11 cellular contexts compared by ENCODE assay signal in genomic region chr6:37630281-37630799, GRCh38.
A peak's percentile ranks its signal among the peaks of the same experiment; 100 is the strongest.
DNase-seq lines count a peak whose midpoint lies in the region; ATAC-seq, FAIRE-seq and TF ChIP-seq lines count a peak whose summit lies in the region.
"Had no signal": no experiment of that assay in that cellular context is flagged by ENCODE, and none has a peak within 500 bp of the region (broad histone marks: within the 10 kb centered on the region; RNA-seq: fewer than 3 reads in every experiment).

No MANE protein-coding gene starts in this region.

- peaks cover 3 to 10% of the 10 kb centered on the region in 2 experiments; a peak in 4 of 5 replicates for H3K4me1 ChIP-seq in K562 (replicated peaks in 1 of 2; ENCODE audit: control insufficient read depth in 2 of 2, insufficient read depth in 2 of 2, low read length in 2 of 2)
- H3K4me1 ChIP-seq: right lobe of liver had no signal

- H4K20me1 ChIP-seq in K562 (replicated peaks; ENCODE audit: control insufficient read depth, insufficient read depth, low read length) = peaks cover 4% of the 10 kb centered on the region; the same call in 1 of the 2 replicates

- peaks cover 6 to 64% of the 10 kb centered on the region in 2 experiments; a peak in 4 of 5 replicates for H3K27me3 ChIP-seq in K562 (ENCODE audit: control insufficient read depth in 2 of 2, insufficient read depth in 2 of 2, low read length in 2 of 2)
- H3K27me3 ChIP-seq: right lobe of liver, upper lobe of left lung had no signal

- no peak overlapping the region for H3K4me3 ChIP-seq in K562
- H3K4me3 ChIP-seq: right lobe of liver, upper lobe of left lung had no signal

- H3K27me3 Mint-ChIP-seq in CD14-positive monocyte (ENCODE audit: low read depth in 3 of 3) (peaks cover 16 to 26% (median 16%) of the 10 kb centered on the region in 3 donors), immature natural killer cell (ENCODE audit: low read depth in 3 of 3) (peaks cover 5 to 8% (median 6%) of the 10 kb centered on the region in 3 donors)

- BruUV-seq in K562 (replicated peaks; lab: Mats Ljungman, UMichigan) = no TSS peak

- H2AFZ ChIP-seq in K562 (ENCODE audit: low read depth, low read length) = no peak overlapping the region

- TF ChIP-seq CTCF in CD14-positive monocyte (IDR thresholded peaks at IDR 0.05) (no peak), K562 (IDR thresholded peaks at IDR 0.05 in 2 of 3, conservative IDR thresholded peaks at IDR 0.05 in 1 of 3; ENCODE audit: insufficient read depth in 2 of 3, low read depth in 1 of 3, low read length in 3 of 3) (no peak)

- in situ Hi-C loops in K562 (cut with MboI) = no loop called here

- intact Hi-C loops in CD14-positive monocyte (cut with micrococcal nuclease) = no loop called here
- intact Hi-C loops in K562 (cut with micrococcal nuclease) = no loop called here

- H3K9me3 ChIP-seq in K562 (replicated peaks; ENCODE audit: control insufficient read depth, insufficient read depth, low read depth, low read length) = no peaks in the 10 kb centered on the region
- H3K9me3 ChIP-seq: right lobe of liver, upper lobe of left lung had no signal

- WGBS in K562 (ENCODE audit: insufficient coverage, low coverage, missing lambda C conversion rate) = 2% methylated on average over 5 of the region's 5 CpGs

- H3K36me3 Mint-ChIP-seq in CD14-positive monocyte (peaks cover 0 to 4% of the 10 kb centered on the region in 2 donors), immature natural killer cell (no peaks in the 10 kb centered on the region)

- peak; percentile 76 for FAIRE-seq in K562 (lab: Jason Lieb, UNC)
- FAIRE-seq: G401.6 had no signal

- H3K27ac Mint-ChIP-seq in CD14-positive monocyte = peak overlapping the region; percentile 11 to 85 (median 71)
- no peak overlapping the region for H3K27ac Mint-ChIP-seq in immature natural killer cell

- CTCF ChIA-PET in K562 (lab: Yijun Ruan, JAX; ENCODE audit: low intra/inter-chr PET ratio) = no interaction called here

- H3K9me1 ChIP-seq in K562 (ENCODE audit: control insufficient read depth, insufficient read depth, low read length) = no peaks in the 10 kb centered on the region

- H3K4me3 Mint-ChIP-seq in CD14-positive monocyte = no peak overlapping the region
- no peak overlapping the region for H3K4me3 Mint-ChIP-seq in immature natural killer cell

- peak; percentile 24; the same call in 1 of the 2 replicates for TF ChIP-seq EP300 in K562 (IDR thresholded peaks at IDR 0.05; ENCODE audit: low read length)

- POLR2A ChIA-PET in K562 (lab: Yijun Ruan, JAX) = interaction anchor here (0.7 to 2.0 kb wide), 4 partner anchors 9 to 1248 kb away, joined by 3 to 10 read pairs (median 4); no protein-coding TSS in a partner anchor

- no peak for TF ChIP-seq RAD21 in K562 (CRISPR knock-in tag; conservative IDR thresholded peaks at IDR 0.05 in 1 of 2, IDR thresholded peaks at IDR 0.05 in 1 of 2)

- H3K79me2 ChIP-seq in K562 (ENCODE audit: control insufficient read depth, insufficient read depth, low read length) = no peaks in the 10 kb centered on the region

- H3K27ac ChIP-seq in K562 (ENCODE audit: extremely low read depth, low read depth, low read length) = peak overlapping the region; percentile 5; the same call in 1 of the 3 replicates
- H3K27ac ChIP-seq: right lobe of liver, upper lobe of left lung had no signal

- DNase-seq in CD14-positive monocyte (ENCODE audit: low spot score) = peak; percentile 97
- peak; percentile 40 for DNase-seq in NCI-H2196 (lab: John Stamatoyannopoulos, UW; ENCODE audit: unreplicated experiment)
- DNase-seq in K562 (ENCODE audit: extremely low read depth in 1 of 4, low spot score in 3 of 4) = peak in 2 of 4 experiments; percentile 58 to 66
- DNase-seq in lung microvascular endothelial cell (ENCODE audit: low read depth in 2 of 2) = peak; percentile 96 to 99
- DNase-seq in NCI-H510A (lab: John Stamatoyannopoulos, UW) = no peak
- DNase-seq in NCI-H1417 (lab: John Stamatoyannopoulos, UW) = no peak
- no peak for DNase-seq in immature natural killer cell
- DNase-seq: right lobe of liver had no signal

- no peak overlapping the region for H3K9ac ChIP-seq in K562 (ENCODE audit: insufficient read depth in 1 of 2, low read depth in 2 of 2, low read length in 2 of 2)

- peaks cover 27% of the 10 kb centered on the region for H3K4me1 Mint-ChIP-seq in CD14-positive monocyte
- H3K4me1 Mint-ChIP-seq in immature natural killer cell = peaks cover 0 to 6% of the 10 kb centered on the region in 2 donors

- H3K36me3 ChIP-seq in K562 (ENCODE audit: control insufficient read depth, insufficient read depth, low read length) = no peaks in the 10 kb centered on the region
- H3K36me3 ChIP-seq: right lobe of liver, upper lobe of left lung had no signal

- peak; percentile 44; the same call in 2 of the 3 replicates for ATAC-seq in K562
- ATAC-seq in GM19455 (IDR thresholded peaks at IDR 0.05; ENCODE audit: unreplicated experiment) = no peak

- H3K4me2 ChIP-seq in K562 (ENCODE audit: insufficient read depth, low read length) = no peak overlapping the region

- H3K9me3 Mint-ChIP-seq in CD14-positive monocyte = no peaks in the 10 kb centered on the region
- no peaks in the 10 kb centered on the region for H3K9me3 Mint-ChIP-seq in immature natural killer cell

- TF ChIP-seq POLR2A in K562 (conservative IDR thresholded peaks at IDR 0.05) = no peak

TF ChIP-seq in K562, 482 proteins besides CTCF, POLR2A, EP300 and RAD21 (continues in another document):
- no peak for TF ChIP-seq YY1 (IDR thresholded peaks at IDR 0.05; ENCODE audit: borderline replicate concordance in 1 of 3, control insufficient read depth in 1 of 3, extremely low read depth in 1 of 3, insufficient read depth in 3 of 3, insufficient read length in 1 of 3, insufficient replicate concordance in 2 of 3, low read depth in 1 of 3, low read length in 2 of 3)
- TF ChIP-seq RUNX1 (IDR thresholded peaks at IDR 0.05; ENCODE audit: low read depth) = no peak
- TF ChIP-seq ILK (tag; IDR thresholded peaks at IDR 0.05; ENCODE audit: borderline replicate concordance, low read depth) = no peak
- 0 out of 2 replicates have a peak, but pooled peaks have one; percentile 36 for TF ChIP-seq ETV1 (tag; conservative IDR thresholded peaks at IDR 0.05; ENCODE audit: low read depth)
- TF ChIP-seq ARID1B (IDR thresholded peaks at IDR 0.05) = peak; percentile 64
- peak; percentile 72 for TF ChIP-seq C11orf30 (IDR thresholded peaks at IDR 0.05; ENCODE audit: low read depth)
- TF ChIP-seq ZKSCAN8 (CRISPR knock-in tag; IDR thresholded peaks at IDR 0.05) = peak; percentile 45; the same call in 1 of the 2 replicates
- TF ChIP-seq SNRNP70 (optimal IDR thresholded peaks at IDR 0.05; ENCODE audit: low read depth, low read length) = no peak
- peak; percentile 76 for TF ChIP-seq ZNF395 (CRISPR knock-in tag; IDR thresholded peaks at IDR 0.05)
- TF ChIP-seq NFE2 (IDR thresholded peaks at IDR 0.05; ENCODE audit: low read depth) = peak; percentile 73
- no peak for TF ChIP-seq ZBTB8A (IDR thresholded peaks at IDR 0.05; ENCODE audit: partially characterized antibody)
- TF ChIP-seq PATZ1 (CRISPR knock-in tag; IDR thresholded peaks at IDR 0.05; ENCODE audit: borderline replicate concordance) = no peak
- TF ChIP-seq ZNF780A (CRISPR knock-in tag; IDR thresholded peaks at IDR 0.05) = no peak
- 0 out of 2 replicates have a peak, but pooled peaks have one; percentile 44 for TF ChIP-seq ZNF766 (CRISPR knock-in tag; conservative IDR thresholded peaks at IDR 0.05)
- TF ChIP-seq ILF3 (IDR thresholded peaks at IDR 0.05; ENCODE audit: borderline replicate concordance) = no peak
- no peak for TF ChIP-seq HINFP (tag; conservative IDR thresholded peaks at IDR 0.05; ENCODE audit: low read depth)
- no peak for TF ChIP-seq TBP (optimal IDR thresholded peaks at IDR 0.05; ENCODE audit: low read depth, low read length)
- no peak for TF ChIP-seq RBM15 (IDR thresholded peaks at IDR 0.05; ENCODE audit: insufficient read depth, low read length)
- TF ChIP-seq CTBP1 (IDR thresholded peaks at IDR 0.05; ENCODE audit: borderline replicate concordance) = peak; percentile 76

Comparison
In these comparisons a context has a peak if more than half of its experiments do, and no peak if none do; other contexts are left out.
1. DNase-seq: peak in CD14-positive monocyte (single experiment), NCI-H2196 (single experiment) and lung microvascular endothelial cell (2 of 2); none in NCI-H510A (single experiment), NCI-H1417 (0 of 3) and immature natural killer cell (0 of 3).
2. H3K27ac Mint-ChIP-seq: peak in CD14-positive monocyte (7 of 7); none in immature natural killer cell (0 of 6).